In the genomic region with DNA sequence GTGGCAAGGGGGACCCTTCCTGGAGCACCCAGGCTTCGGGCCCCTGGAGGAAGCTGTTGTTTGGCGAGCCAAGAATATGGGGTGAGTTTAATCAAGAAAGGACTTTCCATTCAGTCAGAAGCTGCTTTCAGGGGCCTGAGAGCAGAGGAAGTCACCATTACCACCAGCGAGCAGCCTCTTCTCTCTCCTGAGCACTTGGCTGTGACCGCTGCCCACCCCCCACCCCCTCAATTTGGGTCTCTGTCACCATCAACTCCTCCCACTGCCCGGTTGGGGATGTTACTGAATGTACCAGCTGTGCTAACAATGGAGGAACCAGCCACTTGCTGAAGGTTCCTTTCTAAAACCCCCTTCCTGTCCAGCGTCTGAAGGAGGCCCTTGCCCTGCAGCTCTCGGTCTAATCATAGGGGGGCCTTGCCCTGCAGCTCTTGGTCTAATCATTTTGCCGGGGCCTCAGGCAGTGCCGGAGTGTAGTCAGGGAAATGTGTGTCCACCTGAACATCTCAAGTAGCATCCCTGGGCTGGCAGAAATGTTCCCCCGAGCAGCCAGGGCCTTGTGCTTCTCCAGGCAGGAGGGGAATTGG, we compare ENCODE assay signal across 2 cellular contexts.
TF ChIP-seq lines count a peak whose summit lies in the region.

No MANE protein-coding gene starts in this region.

TF ChIP-seq in HepG2, 621 proteins besides CTCF, POLR2A, EP300 and RAD21:
- TF ChIP-seq ZNF431 (CRISPR knock-in tag; IDR thresholded peaks at IDR 0.05; ENCODE audit: borderline replicate concordance, low read depth) = no peak
- no peak for TF ChIP-seq BRD4 (CRISPR knock-in tag; IDR thresholded peaks at IDR 0.05)
- TF ChIP-seq, protein P1, sequence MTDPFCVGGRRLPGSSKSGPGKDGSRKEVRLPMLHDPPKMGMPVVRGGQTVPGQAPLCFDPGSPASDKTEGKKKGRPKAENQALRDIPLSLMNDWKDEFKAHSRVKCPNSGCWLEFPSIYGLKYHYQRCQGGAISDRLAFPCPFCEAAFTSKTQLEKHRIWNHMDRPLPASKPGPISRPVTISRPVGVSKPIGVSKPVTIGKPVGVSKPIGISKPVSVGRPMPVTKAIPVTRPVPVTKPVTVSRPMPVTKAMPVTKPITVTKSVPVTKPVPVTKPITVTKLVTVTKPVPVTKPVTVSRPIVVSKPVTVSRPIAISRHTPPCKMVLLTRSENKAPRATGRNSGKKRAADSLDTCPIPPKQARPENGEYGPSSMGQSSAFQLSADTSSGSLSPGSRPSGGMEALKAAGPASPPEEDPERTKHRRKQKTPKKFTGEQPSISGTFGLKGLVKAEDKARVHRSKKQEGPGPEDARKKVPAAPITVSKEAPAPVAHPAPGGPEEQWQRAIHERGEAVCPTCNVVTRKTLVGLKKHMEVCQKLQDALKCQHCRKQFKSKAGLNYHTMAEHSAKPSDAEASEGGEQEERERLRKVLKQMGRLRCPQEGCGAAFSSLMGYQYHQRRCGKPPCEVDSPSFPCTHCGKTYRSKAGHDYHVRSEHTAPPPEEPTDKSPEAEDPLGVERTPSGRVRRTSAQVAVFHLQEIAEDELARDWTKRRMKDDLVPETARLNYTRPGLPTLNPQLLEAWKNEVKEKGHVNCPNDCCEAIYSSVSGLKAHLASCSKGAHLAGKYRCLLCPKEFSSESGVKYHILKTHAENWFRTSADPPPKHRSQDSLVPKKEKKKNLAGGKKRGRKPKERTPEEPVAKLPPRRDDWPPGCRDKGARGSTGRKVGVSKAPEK (CRISPR knock-in tag; IDR thresholded peaks at IDR 0.05; ENCODE audit: borderline replicate concordance) = no peak
- TF ChIP-seq, protein P2, sequence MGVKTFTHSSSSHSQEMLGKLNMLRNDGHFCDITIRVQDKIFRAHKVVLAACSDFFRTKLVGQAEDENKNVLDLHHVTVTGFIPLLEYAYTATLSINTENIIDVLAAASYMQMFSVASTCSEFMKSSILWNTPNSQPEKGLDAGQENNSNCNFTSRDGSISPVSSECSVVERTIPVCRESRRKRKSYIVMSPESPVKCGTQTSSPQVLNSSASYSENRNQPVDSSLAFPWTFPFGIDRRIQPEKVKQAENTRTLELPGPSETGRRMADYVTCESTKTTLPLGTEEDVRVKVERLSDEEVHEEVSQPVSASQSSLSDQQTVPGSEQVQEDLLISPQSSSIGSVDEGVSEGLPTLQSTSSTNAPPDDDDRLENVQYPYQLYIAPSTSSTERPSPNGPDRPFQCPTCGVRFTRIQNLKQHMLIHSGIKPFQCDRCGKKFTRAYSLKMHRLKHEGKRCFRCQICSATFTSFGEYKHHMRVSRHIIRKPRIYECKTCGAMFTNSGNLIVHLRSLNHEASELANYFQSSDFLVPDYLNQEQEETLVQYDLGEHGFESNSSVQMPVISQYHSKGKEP (CRISPR knock-in tag; IDR thresholded peaks at IDR 0.05) = no peak
- TF ChIP-seq ZNF563 (CRISPR knock-in tag; IDR thresholded peaks at IDR 0.05) = no peak
- peak; percentile 22 for TF ChIP-seq PCBP2 (optimal IDR thresholded peaks at IDR 0.05; ENCODE audit: low read depth, low read length, poor library complexity, severe bottlenecking)
- 0 out of 2 replicates have a peak, but pooled peaks have one; percentile 16 for TF ChIP-seq ZMAT3 (CRISPR knock-in tag; conservative IDR thresholded peaks at IDR 0.05)
- no peak for TF ChIP-seq ZNF17 (CRISPR knock-in tag; IDR thresholded peaks at IDR 0.05)
- TF ChIP-seq ZBTB20 (CRISPR knock-in tag; IDR thresholded peaks at IDR 0.05; ENCODE audit: borderline replicate concordance, low read depth) = no peak
- no peak for TF ChIP-seq ZNF570 (CRISPR knock-in tag; IDR thresholded peaks at IDR 0.05; ENCODE audit: borderline replicate concordance)
- no peak for TF ChIP-seq CREM (IDR thresholded peaks at IDR 0.05)
- no peak for TF ChIP-seq CREM (CRISPR knock-in tag; IDR thresholded peaks at IDR 0.05)
- no peak for TF ChIP-seq HNRNPL (IDR thresholded peaks at IDR 0.05; ENCODE audit: low read depth, low read length)
- TF ChIP-seq AHR (CRISPR knock-in tag; IDR thresholded peaks at IDR 0.05) = no peak

TF ChIP-seq in HEK293T, 16 proteins besides CTCF, POLR2A, EP300 and RAD21:
- TF ChIP-seq FOXM1 (IDR thresholded peaks at IDR 0.05; ENCODE audit: borderline replicate concordance) (no peak), ZNF384 (IDR thresholded peaks at IDR 0.05) (no peak), FOXK2 (IDR thresholded peaks at IDR 0.05) (no peak), ELF4 (IDR thresholded peaks at IDR 0.05) (no peak)
